ENCODE assay signal across 9 cellular contexts in the genomic region with DNA sequence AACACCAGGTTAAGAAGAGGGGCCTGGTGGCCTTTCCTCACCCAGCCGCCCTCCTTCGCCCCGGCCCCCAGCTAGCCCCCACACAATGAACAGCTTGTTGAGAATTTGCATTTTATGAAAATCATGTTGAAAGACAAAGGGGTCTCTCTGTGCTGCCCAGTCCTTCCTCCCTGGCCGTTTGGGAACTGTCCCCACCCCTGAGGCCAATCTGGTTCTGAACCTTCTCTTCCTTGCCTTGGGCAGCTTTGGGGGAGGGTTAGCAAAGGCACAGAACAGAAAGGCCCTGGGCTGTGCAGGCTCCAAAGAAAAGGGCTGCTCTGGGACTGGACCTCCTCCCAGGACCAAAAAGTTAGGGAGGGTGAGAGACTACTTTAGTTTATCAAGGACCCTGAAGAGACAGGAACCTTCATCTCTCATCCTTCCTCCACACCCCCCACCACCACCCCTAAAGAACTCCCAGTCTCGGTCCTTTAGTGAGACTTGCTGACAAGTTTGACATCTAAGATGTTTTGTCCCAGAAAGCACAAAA. TPM values are rescaled to one million over a fixed set of nuclear protein-coding genes. Genes with fewer than 3 reads are reported as not detected.
DNase-seq lines count a peak whose midpoint lies in the region; ATAC-seq and TF ChIP-seq lines count a peak whose summit lies in the region.
"Had no signal": no experiment of that assay in that cellular context is flagged by ENCODE, and none has a peak within 500 bp of the region (broad histone marks: within the 10 kb centered on the region; RNA-seq: fewer than 3 reads in every experiment).

No MANE protein-coding gene starts in this region.

- intact Hi-C loops in right cardiac atrium (cut with DNase I) = no loop called here
- intact Hi-C loops in cardiac septum (cut with DNase I) = loop anchor here (1.0 to 5.0 kb wide), 2 partner anchors 15 to 74 kb away; no protein-coding TSS in a partner anchor
- intact Hi-C loops in dorsolateral prefrontal cortex (cut with DNase I) = no loop called here

- POLR2A ChIA-PET in naive thymus-derived CD8-positive, alpha-beta T cell (lab: Charles Lee) = interaction anchor here (1.2 to 9.0 kb wide), 3 partner anchors 13 to 62 kb away, joined by 4 to 153 read pairs (median 6); a partner anchor contains a TSS

- WGBS in right cardiac atrium = 40% methylated on average over 5 of the region's 5 CpGs

- peaks cover 7% of the 10 kb centered on the region for H3K4me1 ChIP-seq in right cardiac atrium (ENCODE audit: control insufficient read depth, insufficient read depth, low read length)

- H3K4me3 ChIP-seq in right cardiac atrium (ENCODE audit: low read length) (peak overlapping the region; percentile 76), dorsolateral prefrontal cortex (peak overlapping the region; percentile 43 to 79 (median 66))

- no peak for ATAC-seq in right cardiac atrium
- ATAC-seq in naive thymus-derived CD8-positive, alpha-beta T cell = no peak
- ATAC-seq in HG02938 (IDR thresholded peaks at IDR 0.05; ENCODE audit: unreplicated experiment) = no peak
- ATAC-seq in GM21529 (IDR thresholded peaks at IDR 0.05; ENCODE audit: unreplicated experiment) = no peak
- ATAC-seq in HG03175 (IDR thresholded peaks at IDR 0.05; ENCODE audit: unreplicated experiment) = no peak
- ATAC-seq in GM18498 (IDR thresholded peaks at IDR 0.05; ENCODE audit: unreplicated experiment) = no peak

- H3K27me3 Mint-ChIP-seq in naive thymus-derived CD8-positive, alpha-beta T cell = no peaks in the 10 kb centered on the region

- H3K27me3 ChIP-seq in right cardiac atrium (ENCODE audit: control insufficient read depth, insufficient read depth) = no peaks in the 10 kb centered on the region
- H3K27me3 ChIP-seq in dorsolateral prefrontal cortex = peaks cover 0 to 13% (median 0%) of the 10 kb centered on the region in 45 donors

- H3K4me3 Mint-ChIP-seq in naive thymus-derived CD8-positive, alpha-beta T cell = peak overlapping the region; percentile 90 to 99 (median 94)

- H3K9me3 ChIP-seq in right cardiac atrium (ENCODE audit: control insufficient read depth, low read length) = no peaks in the 10 kb centered on the region

- peaks cover 0 to 36% (median 17%) of the 10 kb centered on the region in 3 donors for H3K36me3 Mint-ChIP-seq in naive thymus-derived CD8-positive, alpha-beta T cell

- H3K27ac Mint-ChIP-seq in naive thymus-derived CD8-positive, alpha-beta T cell = peak overlapping the region; percentile 83 to 99 (median 98)

- H3K9me3 Mint-ChIP-seq in naive thymus-derived CD8-positive, alpha-beta T cell = peaks cover 0 to 2% (median 0%) of the 10 kb centered on the region in 9 donors

- H3K4me1 Mint-ChIP-seq in naive thymus-derived CD8-positive, alpha-beta T cell = peaks cover 17 to 33% (median 31%) of the 10 kb centered on the region in 4 donors

- DNase-seq in right cardiac atrium (no peak), cardiac septum (ENCODE audit: low spot score) (no peak), dorsolateral prefrontal cortex (no peak)
- no peak for DNase-seq in naive thymus-derived CD8-positive, alpha-beta T cell
- DNase-seq: KBM-7 had no signal

- TF ChIP-seq CTCF in dorsolateral prefrontal cortex (IDR thresholded peaks at IDR 0.05 in 54 of 56, conservative IDR thresholded peaks at IDR 0.05 in 2 of 56; ENCODE audit: low read depth in 1 of 56, partially characterized antibody in 56 of 56) = no peak

- H3K27ac ChIP-seq in right cardiac atrium (ENCODE audit: low read length) (peak overlapping the region; percentile 93), dorsolateral prefrontal cortex (peak overlapping the region in 52 of 59 donors; percentile 31 to 95 (median 88))

RNA-seq across cellular contexts. Expression of a gene that starts 1.3 kb away (rescaled TPM):
- total RNA-seq in right cardiac atrium = 10 to 100 TPM; 20.8 to 39.3 (median 30.0) TPM
- 30.3 TPM for polyA plus RNA-seq in right cardiac atrium
- 27.5 TPM for total RNA-seq in cardiac septum
- total RNA-seq in dorsolateral prefrontal cortex = 100 to 1,000 TPM in 3 of 120 experiments, 10 to 100 TPM in 117; 27.0 to 168 (median 54.0) TPM
- total RNA-seq in naive thymus-derived CD8-positive, alpha-beta T cell = 10 to 100 TPM; 35.7 to 36.5 TPM
- polyA plus RNA-seq in naive thymus-derived CD8-positive, alpha-beta T cell = 1 to 10 TPM; 2.0 to 5.2 (median 2.6) TPM

RNA-seq across cellular contexts. Expression of a gene that starts 43.2 kb away (rescaled TPM):
- total RNA-seq in right cardiac atrium (100 to 1,000 TPM in 2 of 4 donors, 10 to 100 TPM in 2; 50.2 to 238 (median 85.2) TPM), cardiac septum (76.3 TPM), dorsolateral prefrontal cortex (100 to 1,000 TPM in 5 of 120 experiments, 10 to 100 TPM in 115; 13.1 to 194 (median 28.9) TPM)
- polyA plus RNA-seq in right cardiac atrium = 417 TPM
- total RNA-seq in naive thymus-derived CD8-positive, alpha-beta T cell = 1 to 10 TPM; 1.9 to 2.4 TPM
- polyA plus RNA-seq in naive thymus-derived CD8-positive, alpha-beta T cell = under 1 TPM; 0.39 to 0.79 (median 0.45) TPM

RNA-seq across cellular contexts. Expression of a gene that starts 56.5 kb away (rescaled TPM):
- 10 to 100 TPM; 14.6 to 19.4 (median 16.3) TPM for total RNA-seq in right cardiac atrium
- polyA plus RNA-seq in right cardiac atrium = 15.2 TPM
- total RNA-seq in cardiac septum = 9.3 TPM
- 10 to 100 TPM; 29.2 to 90.8 (median 62.6) TPM for total RNA-seq in dorsolateral prefrontal cortex
- total RNA-seq in naive thymus-derived CD8-positive, alpha-beta T cell = 10 to 100 TPM; 11.7 to 12.6 TPM
- polyA plus RNA-seq in naive thymus-derived CD8-positive, alpha-beta T cell = 1 to 10 TPM; 1.2 to 2.3 (median 2.2) TPM

Comparison
In these comparisons a context has a peak if more than half of its experiments do, and no peak if none do; other contexts are left out.
1. RNA of a gene that starts 43.2 kb away (total RNA-seq): 50.2 to 238 TPM in right cardiac atrium, 76.3 TPM in cardiac septum (single experiment) and 13.1 to 194 TPM in dorsolateral prefrontal cortex; 1.9 to 2.4 TPM in naive thymus-derived CD8-positive, alpha-beta T cell; every median in the first group is over 4 times any median in the second.